ENCODE assay signal across 18 cellular contexts in the genomic region with DNA sequence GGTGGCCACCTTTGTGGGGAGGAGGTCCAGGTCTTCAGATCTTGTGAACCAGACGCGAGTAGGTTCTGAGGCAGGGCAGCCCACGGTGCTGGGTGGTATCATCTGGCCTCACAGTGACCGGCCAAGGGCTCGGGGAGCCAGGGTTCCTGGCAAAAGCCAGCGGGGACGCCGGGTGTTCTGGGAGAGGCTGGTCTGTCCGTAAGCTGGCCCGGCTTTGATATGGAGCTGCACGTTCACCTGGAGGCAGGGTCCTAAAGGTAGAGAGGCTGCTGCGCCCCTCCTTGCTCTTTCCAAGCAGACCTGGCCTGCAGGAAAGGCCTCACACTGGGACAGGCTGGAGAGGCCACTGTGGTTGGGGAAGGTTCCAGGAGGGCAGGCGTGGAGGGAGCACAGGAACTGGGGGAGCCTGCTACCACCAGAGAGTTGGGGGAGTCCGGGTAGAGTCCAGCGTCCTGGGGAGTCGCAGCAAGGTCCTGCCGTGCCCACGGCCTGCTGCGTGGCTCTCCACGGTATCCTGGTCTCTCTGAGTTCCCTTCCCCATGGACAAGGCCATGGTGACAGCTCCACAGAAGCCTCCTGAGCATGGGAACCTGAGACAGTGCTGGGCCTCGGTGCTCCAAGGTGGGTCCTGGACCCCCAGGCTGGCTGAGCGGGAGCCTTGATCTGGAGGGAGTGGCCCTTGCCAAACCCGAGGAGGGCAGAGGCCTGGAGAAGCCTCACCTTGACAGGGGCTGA.
"Had no signal": no experiment of that assay in that cellular context is flagged by ENCODE, and none has a peak within 500 bp of the region (broad histone marks: within the 10 kb centered on the region; RNA-seq: fewer than 3 reads in every experiment).

No MANE protein-coding gene starts in this region.

- H2AFZ ChIP-seq: hepatocyte had no signal

- H3K4me2 ChIP-seq: hepatocyte had no signal

- H3K36me3 ChIP-seq: neutrophil, spleen, tibial artery had no signal

- FAIRE-seq: colon, endothelial cell of umbilical vein had no signal

- H3K27ac ChIP-seq: hepatocyte, neutrophil, spleen, tibial artery had no signal

- H3K9me3 Mint-ChIP-seq: nephron had no signal

- H3K27ac Mint-ChIP-seq: nephron had no signal

- ATAC-seq: sciatic nerve had no signal

- DNase-seq: cerebellar nuclear complex; dermis blood vessel endothelial cell; foreskin melanocyte; head of caudate nucleus; kidney glomerular epithelial cell; mammary epithelial cell; spleen; stimulated activated CD4-positive, alpha-beta T cell treated with anti-CD3 and anti-CD28 coated beads, Interleukin-15, amount 100 ng/mL, for 24 hours; stimulated activated CD4-positive, alpha-beta T cell treated with anti-CD3 and anti-CD28 coated beads, Interleukin-1b, Interleukin-23, amount 100 ng/mL, for 48 hours; stimulated activated CD4-positive, alpha-beta T cell treated with anti-CD3 and anti-CD28 coated beads, Interleukin-4, amount 100 ng/mL, for 4 hours; stimulated activated naive CD4-positive, alpha-beta T cell treated with Interleukin-2 at 50 U/mL for 16 hours; tibial artery had no signal

- H3K4me3 Mint-ChIP-seq: nephron had no signal

- H3K79me2 ChIP-seq: hepatocyte had no signal

- H3K4me1 ChIP-seq: tibial artery had no signal

- H3K9me3 ChIP-seq: neutrophil, spleen, tibial artery had no signal

- H3K4me3 ChIP-seq: hepatocyte, spleen, tibial artery had no signal

- H3K27me3 ChIP-seq: hepatocyte, neutrophil had no signal
